Comparison of ENCODE assay signal across 2 cellular contexts in the genomic region with DNA sequence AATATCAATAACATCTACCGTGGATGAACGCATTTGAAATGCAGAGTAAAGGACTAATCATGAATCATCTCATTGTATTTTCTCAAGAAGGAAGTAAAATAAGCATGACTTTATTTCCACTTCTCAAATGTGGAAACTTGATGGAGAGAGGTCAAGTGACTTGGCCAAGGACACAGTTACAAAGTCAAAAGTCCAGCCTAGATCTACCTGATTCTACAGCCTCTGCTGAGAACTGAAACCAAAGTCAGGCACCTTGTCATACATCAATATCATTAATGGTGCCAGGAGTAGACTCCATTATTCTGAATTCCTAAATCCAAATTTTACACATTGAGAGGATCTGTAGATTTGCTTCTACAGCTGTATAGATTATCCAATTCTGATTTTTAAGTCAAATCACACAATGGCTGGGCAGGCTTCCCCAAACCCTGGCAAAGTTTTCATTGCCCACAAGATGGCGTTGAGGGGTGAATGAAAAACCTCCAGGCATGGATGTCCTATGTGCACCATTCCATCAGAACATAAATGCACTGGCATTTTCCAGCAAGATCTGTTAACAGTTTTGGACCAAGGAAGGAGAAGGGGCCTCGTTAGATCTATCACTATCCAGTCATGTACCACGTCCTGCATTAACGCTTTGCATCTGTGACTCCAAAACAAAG.
TF ChIP-seq lines count a peak whose summit lies in the region.

No MANE protein-coding gene starts in this region.

TF ChIP-seq in IMR-90, 13 proteins besides CTCF, POLR2A, EP300 and RAD21 (continued from another document):
- TF ChIP-seq, protein P1, sequence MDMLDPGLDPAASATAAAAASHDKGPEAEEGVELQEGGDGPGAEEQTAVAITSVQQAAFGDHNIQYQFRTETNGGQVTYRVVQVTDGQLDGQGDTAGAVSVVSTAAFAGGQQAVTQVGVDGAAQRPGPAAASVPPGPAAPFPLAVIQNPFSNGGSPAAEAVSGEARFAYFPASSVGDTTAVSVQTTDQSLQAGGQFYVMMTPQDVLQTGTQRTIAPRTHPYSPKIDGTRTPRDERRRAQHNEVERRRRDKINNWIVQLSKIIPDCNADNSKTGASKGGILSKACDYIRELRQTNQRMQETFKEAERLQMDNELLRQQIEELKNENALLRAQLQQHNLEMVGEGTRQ (IDR thresholded peaks at IDR 0.05; ENCODE audit: low read depth, low read length), result no peak
- TF ChIP-seq RCOR1 (IDR thresholded peaks at IDR 0.05; ENCODE audit: insufficient replicate concordance, low read length) (no peak), CEBPB (IDR thresholded peaks at IDR 0.05; ENCODE audit: low read depth, low read length) (no peak), SMC3 (IDR thresholded peaks at IDR 0.05; ENCODE audit: low read depth, low read length) (no peak), MAZ (IDR thresholded peaks at IDR 0.05; ENCODE audit: borderline replicate concordance, low read depth, low read length) (no peak), FOS (IDR thresholded peaks at IDR 0.05; ENCODE audit: low read depth, low read length) (no peak), MXI1 (IDR thresholded peaks at IDR 0.05; ENCODE audit: borderline replicate concordance, low read depth, low read length) (no peak)
- TF ChIP-seq, protein P2, sequence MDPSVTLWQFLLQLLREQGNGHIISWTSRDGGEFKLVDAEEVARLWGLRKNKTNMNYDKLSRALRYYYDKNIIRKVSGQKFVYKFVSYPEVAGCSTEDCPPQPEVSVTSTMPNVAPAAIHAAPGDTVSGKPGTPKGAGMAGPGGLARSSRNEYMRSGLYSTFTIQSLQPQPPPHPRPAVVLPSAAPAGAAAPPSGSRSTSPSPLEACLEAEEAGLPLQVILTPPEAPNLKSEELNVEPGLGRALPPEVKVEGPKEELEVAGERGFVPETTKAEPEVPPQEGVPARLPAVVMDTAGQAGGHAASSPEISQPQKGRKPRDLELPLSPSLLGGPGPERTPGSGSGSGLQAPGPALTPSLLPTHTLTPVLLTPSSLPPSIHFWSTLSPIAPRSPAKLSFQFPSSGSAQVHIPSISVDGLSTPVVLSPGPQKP (IDR thresholded peaks at IDR 0.05; ENCODE audit: borderline replicate concordance, low read depth, low read length), result no peak
TF ChIP-seq in IMR-90: peak in this region for 0.

TF ChIP-seq in GM12878, 131 proteins besides CTCF, POLR2A, EP300 and RAD21 (continued from another document):
- TF ChIP-seq, protein P3, sequence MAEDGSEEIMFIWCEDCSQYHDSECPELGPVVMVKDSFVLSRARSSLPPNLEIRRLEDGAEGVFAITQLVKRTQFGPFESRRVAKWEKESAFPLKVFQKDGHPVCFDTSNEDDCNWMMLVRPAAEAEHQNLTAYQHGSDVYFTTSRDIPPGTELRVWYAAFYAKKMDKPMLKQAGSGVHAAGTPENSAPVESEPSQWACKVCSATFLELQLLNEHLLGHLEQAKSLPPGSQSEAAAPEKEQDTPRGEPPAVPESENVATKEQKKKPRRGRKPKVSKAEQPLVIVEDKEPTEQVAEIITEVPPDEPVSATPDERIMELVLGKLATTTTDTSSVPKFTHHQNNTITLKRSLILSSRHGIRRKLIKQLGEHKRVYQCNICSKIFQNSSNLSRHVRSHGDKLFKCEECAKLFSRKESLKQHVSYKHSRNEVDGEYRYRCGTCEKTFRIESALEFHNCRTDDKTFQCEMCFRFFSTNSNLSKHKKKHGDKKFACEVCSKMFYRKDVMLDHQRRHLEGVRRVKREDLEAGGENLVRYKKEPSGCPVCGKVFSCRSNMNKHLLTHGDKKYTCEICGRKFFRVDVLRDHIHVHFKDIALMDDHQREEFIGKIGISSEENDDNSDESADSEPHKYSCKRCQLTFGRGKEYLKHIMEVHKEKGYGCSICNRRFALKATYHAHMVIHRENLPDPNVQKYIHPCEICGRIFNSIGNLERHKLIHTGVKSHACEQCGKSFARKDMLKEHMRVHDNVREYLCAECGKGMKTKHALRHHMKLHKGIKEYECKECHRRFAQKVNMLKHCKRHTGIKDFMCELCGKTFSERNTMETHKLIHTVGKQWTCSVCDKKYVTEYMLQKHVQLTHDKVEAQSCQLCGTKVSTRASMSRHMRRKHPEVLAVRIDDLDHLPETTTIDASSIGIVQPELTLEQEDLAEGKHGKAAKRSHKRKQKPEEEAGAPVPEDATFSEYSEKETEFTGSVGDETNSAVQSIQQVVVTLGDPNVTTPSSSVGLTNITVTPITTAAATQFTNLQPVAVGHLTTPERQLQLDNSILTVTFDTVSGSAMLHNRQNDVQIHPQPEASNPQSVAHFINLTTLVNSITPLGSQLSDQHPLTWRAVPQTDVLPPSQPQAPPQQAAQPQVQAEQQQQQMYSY (CRISPR knock-in tag; IDR thresholded peaks at IDR 0.05), result no peak
- TF ChIP-seq WRNIP1 (IDR thresholded peaks at IDR 0.05; ENCODE audit: borderline replicate concordance, low read depth, low read length), result no peak
